ENCODE assay signal across 28 cellular contexts in genomic region chr6:130970839-130971410, GRCh38.
DNase-seq lines count a peak whose midpoint lies in the region; ATAC-seq, FAIRE-seq and TF ChIP-seq lines count a peak whose summit lies in the region.
"Had no signal": no experiment of that assay in that cellular context is flagged by ENCODE, and none has a peak within 500 bp of the region (broad histone marks: within the 10 kb centered on the region; RNA-seq: fewer than 3 reads in every experiment).

No MANE protein-coding gene starts in this region.

- H3K4me3 Mint-ChIP-seq in astrocyte (ENCODE audit: unreplicated experiment) (no peak overlapping the region), progenitor cell of endocrine pancreas (ENCODE audit: low read depth) (no peak overlapping the region)
- H3K4me3 Mint-ChIP-seq: stimulated activated naive CD8-positive, alpha-beta T cell treated with anti-CD3 and anti-CD28 coated beads, Interleukin-15, amount 100 ng/mL, for 72 hours; T-helper 17 cell had no signal

- no peak overlapping the region for H2AFZ ChIP-seq in astrocyte (ENCODE audit: low read depth, low read length)

- peaks cover 42% of the 10 kb centered on the region for H3K79me2 ChIP-seq in astrocyte (ENCODE audit: insufficient read depth, low read length)

- no peak for TF ChIP-seq RAD21 in A549 (conservative IDR thresholded peaks at IDR 0.05 in 1 of 2, IDR thresholded peaks at IDR 0.05 in 1 of 2)

- peak overlapping the region; percentile 64; the same call in 2 of the 3 replicates for H3K4me2 ChIP-seq in A549
- H3K4me2 ChIP-seq in astrocyte (ENCODE audit: low read length), result no peak overlapping the region
- H3K4me2 ChIP-seq: BLaER1 treated with 17β-estradiol and CSF1 and Interleukin-3, amounts not matched to agents 10 nM and 100 nM; SK-N-SH had no signal

- no peaks in the 10 kb centered on the region for H3K27me3 ChIP-seq in astrocyte (ENCODE audit: insufficient read depth, low read length)
- H3K27me3 ChIP-seq: adrenal gland; BLaER1 treated with 17β-estradiol and CSF1 and Interleukin-3, amounts not matched to agents 10 nM and 100 nM; thyroid gland had no signal

- H3K27me3 Mint-ChIP-seq in astrocyte (ENCODE audit: low read depth, unreplicated experiment) (no peaks in the 10 kb centered on the region), progenitor cell of endocrine pancreas (no peaks in the 10 kb centered on the region)
- H3K27me3 Mint-ChIP-seq: stimulated activated naive CD8-positive, alpha-beta T cell treated with anti-CD3 and anti-CD28 coated beads, Interleukin-15, amount 100 ng/mL, for 72 hours; T-helper 17 cell had no signal

- no peak for TF ChIP-seq POLR2A in A549 (IDR thresholded peaks at IDR 0.05; ENCODE audit: low read length)

- no peak overlapping the region; a peak in 1 of 6 replicates for H3K27ac ChIP-seq in A549
- H3K27ac ChIP-seq in astrocyte (ENCODE audit: low read depth, low read length), result no peak overlapping the region
- H3K27ac ChIP-seq: BLaER1 treated with 17β-estradiol and CSF1 and Interleukin-3, amounts not matched to agents 10 nM and 100 nM; RWPE1 had no signal

- peaks cover 28% of the 10 kb centered on the region for H3K4me1 ChIP-seq in A549
- peaks cover 15% of the 10 kb centered on the region for H3K4me1 ChIP-seq in astrocyte (ENCODE audit: insufficient read depth, low read length)

- POLR2A ChIA-PET in A549 (lab: Yijun Ruan, JAX), result no interaction called here

- WGBS in A549 (ENCODE audit: missing lambda C conversion rate), result 83% methylated on average over 9 of the region's 9 CpGs

- TF ChIP-seq CTCF in A549 (IDR thresholded peaks at IDR 0.05) (no peak), astrocyte (IDR thresholded peaks at IDR 0.05; ENCODE audit: insufficient read depth, low read depth, low read length) (no peak), progenitor cell of endocrine pancreas (IDR thresholded peaks at IDR 0.05; ENCODE audit: unreplicated experiment) (no peak)

- ATAC-seq in A549 (peak in 1 of 2 experiments; percentile 36; a peak in 1 of 6 replicates), HG03457 (IDR thresholded peaks at IDR 0.05; ENCODE audit: unreplicated experiment) (no peak), HG03159 (IDR thresholded peaks at IDR 0.05; ENCODE audit: unreplicated experiment) (no peak)
- ATAC-seq: T-helper 17 cell had no signal

- H3K4me3 ChIP-seq in A549 (no peak overlapping the region), astrocyte (ENCODE audit: insufficient read depth, low read depth, low read length) (no peak overlapping the region)
- H3K4me3 ChIP-seq: BLaER1 treated with 17β-estradiol and CSF1 and Interleukin-3, amounts not matched to agents 10 nM and 100 nM; thyroid gland had no signal

- H3K9me3 ChIP-seq in A549 (no peaks in the 10 kb centered on the region), astrocyte (ENCODE audit: insufficient read depth, low read depth, low read length) (no peaks in the 10 kb centered on the region)
- H3K9me3 ChIP-seq: adrenal gland, SK-N-SH, thyroid gland had no signal

- no peak for TF ChIP-seq EP300 in A549 (IDR thresholded peaks at IDR 0.05)

- H3K36me3 Mint-ChIP-seq in astrocyte (ENCODE audit: low read depth, unreplicated experiment) (no peaks in the 10 kb centered on the region), progenitor cell of endocrine pancreas (ENCODE audit: insufficient read depth) (peaks cover 1% of the 10 kb centered on the region)

- no peak for FAIRE-seq in A549 (lab: Jason Lieb, UNC)
- no peak for FAIRE-seq in astrocyte (lab: Jason Lieb, UNC)
- FAIRE-seq: GM18507 had no signal

- H4K20me1 ChIP-seq in astrocyte (ENCODE audit: insufficient read depth, low read length), result peaks cover 6% of the 10 kb centered on the region

- H3K9me3 Mint-ChIP-seq in astrocyte (ENCODE audit: unreplicated experiment) (peaks cover 2% of the 10 kb centered on the region), progenitor cell of endocrine pancreas (ENCODE audit: low read depth) (no peaks in the 10 kb centered on the region)
- H3K9me3 Mint-ChIP-seq: stimulated activated naive CD8-positive, alpha-beta T cell treated with anti-CD3 and anti-CD28 coated beads, Interleukin-15, amount 100 ng/mL, for 72 hours had no signal

- no peaks in the 10 kb centered on the region for H3K36me3 ChIP-seq in astrocyte (ENCODE audit: insufficient read depth, low read length)
- H3K36me3 ChIP-seq: adrenal gland, thyroid gland had no signal

- H3K27ac Mint-ChIP-seq in astrocyte (ENCODE audit: unreplicated experiment) (peak overlapping the region; percentile 29), progenitor cell of endocrine pancreas (peak overlapping the region; percentile 60)
- H3K27ac Mint-ChIP-seq: stimulated activated naive CD8-positive, alpha-beta T cell treated with anti-CD3 and anti-CD28 coated beads, Interleukin-15, amount 100 ng/mL, for 72 hours; T-helper 17 cell had no signal

- H3K9ac ChIP-seq in astrocyte (ENCODE audit: low read length), result no peak overlapping the region
- H3K9ac ChIP-seq: BLaER1 treated with 17β-estradiol and CSF1 and Interleukin-3, amounts not matched to agents 10 nM and 100 nM; SK-N-SH had no signal

- H3K4me1 Mint-ChIP-seq in astrocyte (ENCODE audit: low read depth, unreplicated experiment), result peaks cover 52% of the 10 kb centered on the region
- peaks cover 29% of the 10 kb centered on the region for H3K4me1 Mint-ChIP-seq in progenitor cell of endocrine pancreas (ENCODE audit: low read depth)

- no peak for DNase-seq in A549 (ENCODE audit: low read depth in 1 of 2, low spot score in 1 of 2)
- DNase-seq in EL, result peak; percentile 47
- DNase-seq in astrocyte (ENCODE audit: low read depth), result no peak
- no peak for DNase-seq in progenitor cell of endocrine pancreas (ENCODE audit: low spot score, unreplicated experiment)
- no peak for DNase-seq in NOMO-1 treated with DMSO at 0.1 percent for 48 hours (lab: John Stamatoyannopoulos, UW; ENCODE audit: unreplicated experiment)
- DNase-seq: activated CD4-positive, alpha-beta T cell treated with anti-CD3 and anti-CD28 coated beads for 4 hours; activated CD8-positive, alpha-beta memory T cell treated with anti-CD3 and anti-CD28 coated beads for 24 hours; activated naive CD4-positive, alpha-beta T cell treated with Interleukin-2 at 50 U/mL for 16 hours; activated T-cell treated with anti-CD3 and anti-CD28 coated beads, Interleukin-2, amount 50 U/mL, for 1 hour; COR-L47; DMS79 treated with DMSO at 0.1 percent for 48 hours; H7; mammary epithelial cell; NCI-H1417 treated with DMSO at 0.1 percent for 48 hours; NCI-H2081; NCI-H2227 treated with DMSO at 0.1 percent for 48 hours; NCI-H774; posterior cingulate gyrus; SK-N-SH; stimulated activated naive CD8-positive, alpha-beta T cell treated with anti-CD3 and anti-CD28 coated beads, Interleukin-15, amount 100 ng/mL, for 72 hours; T-helper 17 cell had no signal

- CTCF ChIA-PET in A549 (lab: Yijun Ruan, JAX), result no interaction called here

TF ChIP-seq in A549, 52 proteins besides CTCF, POLR2A, EP300 and RAD21:
- TF ChIP-seq PHF8 (IDR thresholded peaks at IDR 0.05; ENCODE audit: borderline replicate concordance, low read depth) (no peak), REST (IDR thresholded peaks at IDR 0.05) (no peak)
TF ChIP-seq in A549: peak in this region for 0.
